ENCODE assay signal across 16 cellular contexts in the genomic region with DNA sequence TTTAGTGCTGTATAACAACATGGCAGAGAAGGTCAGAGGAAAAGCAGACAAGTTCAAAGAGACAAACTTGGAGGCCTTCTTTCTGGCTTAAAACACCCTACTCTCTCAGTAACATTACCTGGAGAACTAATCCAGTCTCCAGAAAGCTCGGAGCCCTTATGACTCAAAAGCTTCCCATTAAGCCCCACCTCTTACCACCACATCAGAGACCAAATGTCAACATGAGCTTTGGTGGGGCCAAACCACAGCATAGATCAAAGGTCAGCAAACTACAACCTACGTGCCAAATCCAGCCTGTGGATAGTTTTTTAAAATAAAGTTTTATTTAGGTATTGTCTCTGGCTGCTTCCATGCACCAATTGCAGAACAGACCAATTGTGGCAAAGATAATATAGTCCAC.
"Had no signal": no experiment of that assay in that cellular context is flagged by ENCODE, and none has a peak within 500 bp of the region (broad histone marks: within the 10 kb centered on the region; RNA-seq: fewer than 3 reads in every experiment).

No MANE protein-coding gene starts in this region.

- DNase-seq: activated CD4-positive, alpha-beta T cell treated with anti-CD3 and anti-CD28 coated beads, Interleukin-2, amount 10 ng/mL, durations not matched to agents 7 days and 5 days; activated CD4-positive, CD25-positive, alpha-beta regulatory T cell; activated CD8-positive, alpha-beta memory T cell treated with anti-CD3 and anti-CD28 coated beads for 24 hours; activated naive CD4-positive, alpha-beta T cell treated with anti-CD3 and anti-CD28 coated beads, Interleukin-2, amount 10 ng/mL, durations not matched to agents 7 days and 5 days; cerebellar nuclear complex; dermis blood vessel endothelial cell; erythroblast; immature natural killer cell; left colon; occipital lobe; right lobe of liver; trophoblast cell had no signal

- ATAC-seq: activated T-helper 17 cell treated with anti-CD3 and anti-CD28 coated beads, Interleukin-2, amount 50 U/mL, for 72 hours; left colon; natural killer cell treated with Interleukin-12 subunit alpha and Interleukin-12 subunit beta and Interleukin-15 and Interleukin-18, amount 100 ng/mL, for 72 hours; stimulated activated memory B cell treated with anti-CD40 and anti-IgM and Interleukin-4, amounts not matched to agents 10 μg/mL and 1 μg/mL and 100 μg/mL, for 72 hours had no signal

- H3K4me3 ChIP-seq: right lobe of liver had no signal

- FAIRE-seq: TTC549 had no signal
